In the genomic region with DNA sequence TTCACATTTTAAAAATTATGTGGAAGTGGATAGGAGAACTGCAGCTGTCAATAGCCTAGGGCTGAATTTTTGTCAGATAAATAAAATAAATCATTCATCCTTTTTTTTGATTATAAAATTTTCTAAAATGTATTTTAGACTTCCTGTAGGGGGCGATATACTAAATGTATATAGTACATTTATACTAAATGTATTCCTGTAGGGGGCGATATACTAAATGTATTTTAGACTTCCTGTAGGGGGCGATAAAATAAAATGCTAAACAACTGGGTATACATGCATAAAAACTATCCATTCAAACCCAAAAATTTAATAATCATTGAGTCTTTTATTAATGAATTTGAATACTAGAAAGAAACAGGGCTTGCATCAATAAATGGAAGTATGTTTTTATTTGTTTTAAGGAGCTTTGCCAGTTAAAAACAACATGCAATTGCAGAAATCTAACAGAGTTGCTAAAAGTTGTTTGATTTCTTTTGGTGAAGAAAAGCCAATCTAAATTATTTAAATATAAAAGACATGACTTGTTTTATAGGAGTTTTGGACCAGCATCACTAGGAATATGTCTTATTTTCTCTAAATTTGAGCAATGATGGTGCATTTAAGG, we compare ENCODE assay signal across 8 cellular contexts. TPM values are rescaled to one million over a fixed set of nuclear protein-coding genes. Genes with fewer than 3 reads are reported as not detected.
DNase-seq lines count a peak whose midpoint lies in the region; ATAC-seq, FAIRE-seq and TF ChIP-seq lines count a peak whose summit lies in the region.

No MANE protein-coding gene starts in this region.

- H3K36me3 ChIP-seq in HepG2 (replicated peaks in 1 of 2; ENCODE audit: control insufficient read depth in 1 of 2, insufficient read depth in 2 of 2, low read length in 2 of 2): no peaks in the 10 kb centered on the region

- peaks cover 23% of the 10 kb centered on the region for H3K27me3 Mint-ChIP-seq in CD4-positive, alpha-beta T cell
- peaks cover 10% of the 10 kb centered on the region for H3K27me3 Mint-ChIP-seq in activated T-helper 17 cell treated with anti-CD3 and anti-CD28 coated beads, Interleukin-2, amount 50 U/mL, for 72 hours

- no peak for FAIRE-seq in HepG2 (lab: Jason Lieb, UNC)

- H3K36me3 Mint-ChIP-seq in CD4-positive, alpha-beta T cell (ENCODE audit: low read depth): no peaks in the 10 kb centered on the region
- H3K36me3 Mint-ChIP-seq in activated T-helper 17 cell treated with anti-CD3 and anti-CD28 coated beads, Interleukin-2, amount 50 U/mL, for 72 hours (ENCODE audit: low read depth): no peaks in the 10 kb centered on the region

- no peak for TF ChIP-seq RAD21 in HepG2 (CRISPR knock-in tag; IDR thresholded peaks at IDR 0.05)

- 0 out of 2 replicates have a peak, but pooled peaks cover 6% of the 10 kb centered on the region for H3K4me1 ChIP-seq in HepG2 (ENCODE audit: insufficient read depth, low read length)

- no peak overlapping the region for H3K4me3 Mint-ChIP-seq in CD4-positive, alpha-beta T cell
- H3K4me3 Mint-ChIP-seq in activated T-helper 17 cell treated with anti-CD3 and anti-CD28 coated beads, Interleukin-2, amount 50 U/mL, for 72 hours: no peak overlapping the region

- POLR2A ChIA-PET in CD4-positive, alpha-beta T cell (lab: Charles Lee): interaction anchor here (1.1 kb wide), 1 partner anchor 104 kb away, joined by 5 read pairs; a partner anchor contains a TSS
- POLR2A ChIA-PET in HepG2 (lab: Yijun Ruan, JAX): no interaction called here

- H3K9ac ChIP-seq in HepG2 (ENCODE audit: insufficient read depth, low read depth, low read length): no peak overlapping the region

- H3K27me3 ChIP-seq in CD4-positive, alpha-beta T cell (ENCODE audit: control insufficient read depth, insufficient read depth, low read length): no peaks in the 10 kb centered on the region
- H3K27me3 ChIP-seq in HepG2 (ENCODE audit: control insufficient read depth in 1 of 2, insufficient read depth in 2 of 2, low read length in 2 of 2): peaks cover 5 to 28% of the 10 kb centered on the region in 2 experiments; a peak in 4 of 5 replicates

- in situ Hi-C loops in HepG2 (cut with HindIII; ENCODE audit: extremely low pct_ligation_motif_present, low pct_unique_long_range_greater_than_20kb): loop anchor here (10.0 to 25.0 kb wide), 2 partner anchors 115 to 187 kb away; no protein-coding TSS in a partner anchor

- CTCF ChIA-PET in CD4-positive, alpha-beta T cell (lab: Charles Lee): interaction anchor here (0.7 to 1.3 kb wide), 8 partner anchors 25 to 583 kb away, joined by 3 to 4 read pairs (median 3); a partner anchor contains a TSS
- CTCF ChIA-PET in HepG2 (lab: Yijun Ruan, JAX; ENCODE audit: low intra/inter-chr PET ratio, low total read pairs): interaction anchor here (1.1 to 3.3 kb wide), 12 partner anchors 9 to 584 kb away, joined by 3 to 18 read pairs (median 4); no protein-coding TSS in a partner anchor

- H3K4me1 Mint-ChIP-seq in CD4-positive, alpha-beta T cell (ENCODE audit: low read depth): peaks cover 17% of the 10 kb centered on the region
- H3K4me1 Mint-ChIP-seq in activated T-helper 17 cell treated with anti-CD3 and anti-CD28 coated beads, Interleukin-2, amount 50 U/mL, for 72 hours: peaks cover 4% of the 10 kb centered on the region

- H3K27ac ChIP-seq in CD4-positive, alpha-beta T cell (ENCODE audit: low read depth, low read length): no peak overlapping the region
- H3K27ac ChIP-seq in HepG2 (ENCODE audit: extremely low read length, insufficient read depth, low read length): no peak overlapping the region

- no peak for TF ChIP-seq POLR2A in HepG2 (IDR thresholded peaks at IDR 0.05; ENCODE audit: insufficient read depth in 1 of 2, low read depth in 2 of 2, low read length in 2 of 2)

- no peaks in the 10 kb centered on the region for H3K9me3 ChIP-seq in CD4-positive, alpha-beta T cell (ENCODE audit: control insufficient read depth, low read length)
- H3K9me3 ChIP-seq in HepG2 (ENCODE audit: low read length): no peaks in the 10 kb centered on the region

- H3K9me3 Mint-ChIP-seq in CD4-positive, alpha-beta T cell: no peaks in the 10 kb centered on the region
- no peaks in the 10 kb centered on the region for H3K9me3 Mint-ChIP-seq in activated T-helper 17 cell treated with anti-CD3 and anti-CD28 coated beads, Interleukin-2, amount 50 U/mL, for 72 hours

- H2AFZ ChIP-seq in HepG2 (ENCODE audit: low read length): no peak overlapping the region

- no peak overlapping the region for H3K4me3 ChIP-seq in HepG2 (replicated peaks in 1 of 3; ENCODE audit: insufficient read depth in 1 of 3, low read depth in 2 of 3, low read length in 3 of 3)

- peak; percentile 61 for ATAC-seq in CD4-positive, alpha-beta T cell (ENCODE audit: poor library complexity)
- ATAC-seq in GM21390 (IDR thresholded peaks at IDR 0.05; ENCODE audit: unreplicated experiment): peak; percentile 53
- peak; percentile 42 for ATAC-seq in activated T-helper 17 cell treated with anti-CD3 and anti-CD28 coated beads, Interleukin-2, amount 50 U/mL, for 72 hours (replicated peaks)
- no peak for ATAC-seq in HepG2
- no peak for ATAC-seq in HG03520 (IDR thresholded peaks at IDR 0.05; ENCODE audit: unreplicated experiment)

- no peaks in the 10 kb centered on the region for H4K20me1 ChIP-seq in HepG2 (ENCODE audit: insufficient read depth, low read length)

- DNase-seq in CD4-positive, alpha-beta T cell: no peak
- DNase-seq in NCI-H2029 (lab: John Stamatoyannopoulos, UW) (peak; percentile 82), HepG2 (ENCODE audit: low spot score) (peak; percentile 32)
- DNase-seq in stimulated activated CD4-positive, alpha-beta T cell treated with anti-CD3 and anti-CD28 coated beads, Interleukin-4, amount 100 ng/mL, for 4 hours: no peak
- DNase-seq in stimulated activated CD4-positive, alpha-beta T cell treated with anti-CD3 and anti-CD28 coated beads, Interleukin-12 subunit alpha, Interleukin-12 subunit beta, amount 100 ng/mL, for 4 hours: no peak

- no peak overlapping the region for H3K27ac Mint-ChIP-seq in CD4-positive, alpha-beta T cell
- H3K27ac Mint-ChIP-seq in activated T-helper 17 cell treated with anti-CD3 and anti-CD28 coated beads, Interleukin-2, amount 50 U/mL, for 72 hours: no peak overlapping the region

- TF ChIP-seq EP300 in HepG2 (IDR thresholded peaks at IDR 0.05; ENCODE audit: low read depth in 2 of 2, low read length in 2 of 2): no peak
- no peak for TF ChIP-seq EP300 in HepG2 (CRISPR knock-in tag; IDR thresholded peaks at IDR 0.05; ENCODE audit: borderline replicate concordance)

- peak; percentile 100 for TF ChIP-seq CTCF in CD4-positive, alpha-beta T cell (IDR thresholded peaks at IDR 0.05)
- TF ChIP-seq CTCF in HepG2 (CRISPR knock-in tag; IDR thresholded peaks at IDR 0.05): peak; percentile 44

- H3K4me2 ChIP-seq in HepG2 (ENCODE audit: low read depth, low read length): no peak overlapping the region

- H3K79me2 ChIP-seq in HepG2 (ENCODE audit: insufficient read depth, low read length): no peaks in the 10 kb centered on the region

- intact Hi-C loops in CD4-positive, alpha-beta T cell (cut with DNase I, micrococcal nuclease): loop anchor here (2.0 to 10.0 kb wide), 5 partner anchors 78 to 582 kb away; a partner anchor contains a TSS
- intact Hi-C loops in HepG2 (cut with micrococcal nuclease; ENCODE audit: unreplicated experiment): loop anchor here (5.0 to 10.0 kb wide), 2 partner anchors 187 to 465 kb away; no protein-coding TSS in a partner anchor

- BruUV-seq in HepG2 (replicated peaks; lab: Mats Ljungman, UMichigan): no TSS peak

- WGBS in HepG2 (ENCODE audit: low lambda C conversion rate): 0% methylated on average over 3 of the region's 3 CpGs

RNA-seq across cellular contexts. Expression of a gene that starts 31.4 kb away (rescaled TPM):
- not detected for total RNA-seq in CD4-positive, alpha-beta T cell
- total RNA-seq in activated T-helper 17 cell treated with anti-CD3 and anti-CD28 coated beads, Interleukin-2, amount 50 U/mL, for 72 hours: not detected
- total RNA-seq in HepG2 (2016; rRNA removed; fragmentation: Illumina TruSeq; extraction: Trizol): not detected in 2 replicates
- total RNA-seq in HepG2 (2016; cell fraction: cytosol; rRNA removed; fragmentation: Illumina TruSeq; extraction: Trizol; ENCODE audit: low read depth): not detected in 2 replicates
- not detected in 2 replicates for total RNA-seq in HepG2 (2016; cell fraction: insoluble cytoplasmic fraction; rRNA removed; fragmentation: Illumina TruSeq; extraction: Trizol)
- not detected in 2 replicates for total RNA-seq in HepG2 (2016; cell fraction: membrane; rRNA removed; fragmentation: Illumina TruSeq; extraction: Trizol)
- total RNA-seq in HepG2 (2016; cell fraction: nucleus; rRNA removed; fragmentation: Illumina TruSeq; extraction: Trizol): not detected in 2 replicates
- not detected in 2 replicates for polyA plus RNA-seq in HepG2 (2011; rRNA removed)
- not detected in 2 replicates for polyA plus RNA-seq in HepG2 (2011; cell fraction: cytosol; rRNA removed)
- not detected in 2 replicates for polyA plus RNA-seq in HepG2 (2011; cell fraction: nucleus; rRNA removed)
- polyA plus RNA-seq in HepG2 (2012): not detected in 2 replicates
- polyA plus RNA-seq in HepG2 (2016; cell fraction: cytosol; fragmentation: Illumina TruSeq; extraction: Trizol; ENCODE audit: low read depth): not detected in 2 replicates
- not detected in 2 replicates for polyA plus RNA-seq in HepG2 (2016; cell fraction: insoluble cytoplasmic fraction; fragmentation: Illumina TruSeq; extraction: Trizol; ENCODE audit: low read depth)
- polyA plus RNA-seq in HepG2 (2016; cell fraction: membrane; fragmentation: Illumina TruSeq; extraction: Trizol; ENCODE audit: low read depth): not detected in 2 replicates
- polyA plus RNA-seq in HepG2 (2016; cell fraction: nucleus; fragmentation: Illumina TruSeq; extraction: Trizol; ENCODE audit: insufficient read depth, low read depth): not detected in 2 replicates
- not detected in 2 replicates for polyA minus RNA-seq in HepG2 (2011; rRNA and poly(A)+ RNA removed; ENCODE audit: low replicate concordance)
- not detected in 2 replicates for polyA minus RNA-seq in HepG2 (2011; cell fraction: cytosol; rRNA and poly(A)+ RNA removed)
- not detected in 2 replicates for polyA minus RNA-seq in HepG2 (2011; cell fraction: nucleus; rRNA and poly(A)+ RNA removed)

RNA-seq across cellular contexts. Expression of a gene that starts 46.8 kb away (rescaled TPM):
- total RNA-seq in CD4-positive, alpha-beta T cell: not detected
- total RNA-seq in activated T-helper 17 cell treated with anti-CD3 and anti-CD28 coated beads, Interleukin-2, amount 50 U/mL, for 72 hours: not detected
- not detected in 2 replicates for total RNA-seq in HepG2 (2016; rRNA removed; fragmentation: Illumina TruSeq; extraction: Trizol)
- not detected in 2 replicates for total RNA-seq in HepG2 (2016; cell fraction: cytosol; rRNA removed; fragmentation: Illumina TruSeq; extraction: Trizol; ENCODE audit: low read depth)
- total RNA-seq in HepG2 (2016; cell fraction: insoluble cytoplasmic fraction; rRNA removed; fragmentation: Illumina TruSeq; extraction: Trizol): not detected in 2 replicates
- not detected in 2 replicates for total RNA-seq in HepG2 (2016; cell fraction: membrane; rRNA removed; fragmentation: Illumina TruSeq; extraction: Trizol)
- not detected in 2 replicates for total RNA-seq in HepG2 (2016; cell fraction: nucleus; rRNA removed; fragmentation: Illumina TruSeq; extraction: Trizol)
- not detected in 2 replicates for polyA plus RNA-seq in HepG2 (2011; rRNA removed)
- not detected in 2 replicates for polyA plus RNA-seq in HepG2 (2011; cell fraction: cytosol; rRNA removed)
- polyA plus RNA-seq in HepG2 (2011; cell fraction: nucleus; rRNA removed): not detected in 2 replicates
- polyA plus RNA-seq in HepG2 (2012): not detected in 2 replicates
- not detected in 2 replicates for polyA plus RNA-seq in HepG2 (2016; cell fraction: cytosol; fragmentation: Illumina TruSeq; extraction: Trizol; ENCODE audit: low read depth)
- polyA plus RNA-seq in HepG2 (2016; cell fraction: insoluble cytoplasmic fraction; fragmentation: Illumina TruSeq; extraction: Trizol; ENCODE audit: low read depth): not detected in 2 replicates
- polyA plus RNA-seq in HepG2 (2016; cell fraction: membrane; fragmentation: Illumina TruSeq; extraction: Trizol; ENCODE audit: low read depth): not detected in 2 replicates
- polyA plus RNA-seq in HepG2 (2016; cell fraction: nucleus; fragmentation: Illumina TruSeq; extraction: Trizol; ENCODE audit: insufficient read depth, low read depth): not detected in 2 replicates
- not detected in 2 replicates for polyA minus RNA-seq in HepG2 (2011; rRNA and poly(A)+ RNA removed; ENCODE audit: low replicate concordance)
- polyA minus RNA-seq in HepG2 (2011; cell fraction: cytosol; rRNA and poly(A)+ RNA removed): not detected in 2 replicates
- polyA minus RNA-seq in HepG2 (2011; cell fraction: nucleus; rRNA and poly(A)+ RNA removed): not detected in 2 replicates

Comparison
In these comparisons a context has a peak if more than half of its experiments do, and no peak if none do; other contexts are left out.
1. ATAC-seq: peak in CD4-positive, alpha-beta T cell (single experiment), GM21390 (single experiment) and activated T-helper 17 cell treated with anti-CD3 and anti-CD28 coated beads, Interleukin-2, amount 50 U/mL, for 72 hours (single experiment); none in HepG2 (single experiment) and HG03520 (single experiment).
2. DNase-seq: peak in NCI-H2029 (single experiment) and HepG2 (single experiment); none in CD4-positive, alpha-beta T cell (0 of 10), stimulated activated CD4-positive, alpha-beta T cell treated with anti-CD3 and anti-CD28 coated beads, Interleukin-4, amount 100 ng/mL, for 4 hours (0 of 2) and stimulated activated CD4-positive, alpha-beta T cell treated with anti-CD3 and anti-CD28 coated beads, Interleukin-12 subunit alpha, Interleukin-12 subunit beta, amount 100 ng/mL, for 4 hours (single experiment).